1 cellular context compared by ENCODE assay signal in the genomic region with DNA sequence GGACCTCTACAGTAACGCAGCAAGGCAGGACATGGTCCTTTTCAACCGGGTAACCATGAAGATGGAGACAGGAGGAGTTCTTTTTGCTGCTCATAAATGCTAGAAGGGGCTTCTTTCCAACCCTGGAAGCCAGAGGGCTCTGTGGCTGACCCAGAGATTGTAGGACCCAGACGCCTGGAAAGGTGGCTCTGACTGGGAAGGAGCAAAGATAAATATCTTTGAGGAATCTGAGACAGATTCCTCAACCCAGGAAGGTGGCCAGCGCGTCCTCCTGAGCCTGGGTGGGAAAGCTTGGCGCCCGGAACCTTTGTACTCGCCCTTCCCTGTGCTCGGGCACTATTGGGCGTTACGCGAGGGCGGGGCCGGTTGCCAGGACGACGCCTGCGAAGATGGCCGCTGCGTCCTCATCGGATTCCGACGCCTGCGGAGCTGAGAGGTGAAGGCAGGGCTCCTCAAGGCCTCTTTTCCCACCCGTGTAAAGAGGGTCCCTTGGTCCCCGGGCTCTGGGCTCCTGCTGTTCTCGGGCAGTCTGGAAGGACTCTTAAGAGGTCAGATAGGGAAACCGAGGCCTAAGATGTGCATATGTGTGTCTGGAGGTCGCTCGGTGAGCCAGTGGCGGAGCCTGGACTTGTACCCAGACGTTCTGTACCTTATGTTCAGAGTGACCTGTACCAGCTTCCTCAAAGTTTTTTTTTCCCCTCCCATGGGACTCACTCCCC.
A peak's percentile ranks its signal among the peaks of the same experiment; 100 is the strongest.
TF ChIP-seq lines count a peak whose summit lies in the region.

BBS1 (plus strand) TSS at position 365 of the 719 bp plus-strand sequence; CDS start at position 390, 25 bp downstream.

TF ChIP-seq in HEK293, 187 proteins besides CTCF, POLR2A, EP300 and RAD21 (continued from another document):
- TF ChIP-seq ZNF518A (tag by site-specific recombination; conservative IDR thresholded peaks at IDR 0.05; ENCODE audit: low read depth): peak; percentile 68; the same call in 1 of the 2 replicates
- peak; percentile 67 for TF ChIP-seq ZXDB (tag by site-specific recombination; IDR thresholded peaks at IDR 0.05)
- TF ChIP-seq ZNF660 (tag by site-specific recombination; IDR thresholded peaks at IDR 0.05): peak; percentile 89
- TF ChIP-seq ZBTB17 (tag by site-specific recombination; IDR thresholded peaks at IDR 0.05): peak; percentile 61
- TF ChIP-seq KLF10 (tag by site-specific recombination; IDR thresholded peaks at IDR 0.05): peak; percentile 65; the same call in 1 of the 2 replicates
- TF ChIP-seq ZNF24 (tag by site-specific recombination; IDR thresholded peaks at IDR 0.05): 0 out of 2 replicates have a peak, but pooled peaks have one; percentile 54
- TF ChIP-seq, protein P1, sequence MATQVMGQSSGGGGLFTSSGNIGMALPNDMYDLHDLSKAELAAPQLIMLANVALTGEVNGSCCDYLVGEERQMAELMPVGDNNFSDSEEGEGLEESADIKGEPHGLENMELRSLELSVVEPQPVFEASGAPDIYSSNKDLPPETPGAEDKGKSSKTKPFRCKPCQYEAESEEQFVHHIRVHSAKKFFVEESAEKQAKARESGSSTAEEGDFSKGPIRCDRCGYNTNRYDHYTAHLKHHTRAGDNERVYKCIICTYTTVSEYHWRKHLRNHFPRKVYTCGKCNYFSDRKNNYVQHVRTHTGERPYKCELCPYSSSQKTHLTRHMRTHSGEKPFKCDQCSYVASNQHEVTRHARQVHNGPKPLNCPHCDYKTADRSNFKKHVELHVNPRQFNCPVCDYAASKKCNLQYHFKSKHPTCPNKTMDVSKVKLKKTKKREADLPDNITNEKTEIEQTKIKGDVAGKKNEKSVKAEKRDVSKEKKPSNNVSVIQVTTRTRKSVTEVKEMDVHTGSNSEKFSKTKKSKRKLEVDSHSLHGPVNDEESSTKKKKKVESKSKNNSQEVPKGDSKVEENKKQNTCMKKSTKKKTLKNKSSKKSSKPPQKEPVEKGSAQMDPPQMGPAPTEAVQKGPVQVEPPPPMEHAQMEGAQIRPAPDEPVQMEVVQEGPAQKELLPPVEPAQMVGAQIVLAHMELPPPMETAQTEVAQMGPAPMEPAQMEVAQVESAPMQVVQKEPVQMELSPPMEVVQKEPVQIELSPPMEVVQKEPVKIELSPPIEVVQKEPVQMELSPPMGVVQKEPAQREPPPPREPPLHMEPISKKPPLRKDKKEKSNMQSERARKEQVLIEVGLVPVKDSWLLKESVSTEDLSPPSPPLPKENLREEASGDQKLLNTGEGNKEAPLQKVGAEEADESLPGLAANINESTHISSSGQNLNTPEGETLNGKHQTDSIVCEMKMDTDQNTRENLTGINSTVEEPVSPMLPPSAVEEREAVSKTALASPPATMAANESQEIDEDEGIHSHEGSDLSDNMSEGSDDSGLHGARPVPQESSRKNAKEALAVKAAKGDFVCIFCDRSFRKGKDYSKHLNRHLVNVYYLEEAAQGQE (tag by site-specific recombination; IDR thresholded peaks at IDR 0.05): 0 out of 2 replicates have a peak, but pooled peaks have one; percentile 14
- no peak for TF ChIP-seq ZNF354C (tag by site-specific recombination; IDR thresholded peaks at IDR 0.05; ENCODE audit: borderline replicate concordance, low read depth)
- TF ChIP-seq ZNF513 (tag by site-specific recombination; IDR thresholded peaks at IDR 0.05): no peak
- peak; percentile 91 for TF ChIP-seq KLF7 (tag by site-specific recombination; IDR thresholded peaks at IDR 0.05; ENCODE audit: borderline replicate concordance)
- TF ChIP-seq ZBTB26 (tag by site-specific recombination; optimal IDR thresholded peaks at IDR 0.05): peak; percentile 30
- no peak for TF ChIP-seq GLIS1 (tag by site-specific recombination; IDR thresholded peaks at IDR 0.05)
- no peak for TF ChIP-seq ZNF830 (tag by site-specific recombination; IDR thresholded peaks at IDR 0.05; ENCODE audit: low read depth)
- TF ChIP-seq YY2 (tag by site-specific recombination; IDR thresholded peaks at IDR 0.05): peak; percentile 89
- no peak for TF ChIP-seq ZNF292 (tag by site-specific recombination; IDR thresholded peaks at IDR 0.05; ENCODE audit: borderline replicate concordance, low read depth)
- TF ChIP-seq ZNF174 (tag by site-specific recombination; IDR thresholded peaks at IDR 0.05): no peak
- TF ChIP-seq SP2 (tag by site-specific recombination; IDR thresholded peaks at IDR 0.05): peak; percentile 76
- TF ChIP-seq GFI1B (tag by site-specific recombination; IDR thresholded peaks at IDR 0.05): no peak
- TF ChIP-seq SP7 (tag by site-specific recombination; IDR thresholded peaks at IDR 0.05): peak; percentile 86
- TF ChIP-seq ZNF324 (tag by site-specific recombination; IDR thresholded peaks at IDR 0.05): peak; percentile 75; the same call in 1 of the 2 replicates
- TF ChIP-seq ZNF2 (tag by site-specific recombination; IDR thresholded peaks at IDR 0.05): 0 out of 2 replicates have a peak, but pooled peaks have one; percentile 61
- no peak for TF ChIP-seq AEBP2 (tag by site-specific recombination; IDR thresholded peaks at IDR 0.05; ENCODE audit: borderline replicate concordance)
- no peak for TF ChIP-seq ATF2 (tag by site-specific recombination; IDR thresholded peaks at IDR 0.05; ENCODE audit: low read depth)
- TF ChIP-seq ZNF658 (tag by site-specific recombination; IDR thresholded peaks at IDR 0.05): no peak
- peak; percentile 62 for TF ChIP-seq ZNF629 (tag by site-specific recombination; IDR thresholded peaks at IDR 0.05)
- peak; percentile 74 for TF ChIP-seq KLF1 (tag by site-specific recombination; IDR thresholded peaks at IDR 0.05)
- TF ChIP-seq ZNF843 (tag by site-specific recombination; IDR thresholded peaks at IDR 0.05): peak; percentile 19; the same call in 1 of the 2 replicates
- no peak for TF ChIP-seq ZNF624 (tag by site-specific recombination; IDR thresholded peaks at IDR 0.05)
- 0 out of 2 replicates have a peak, but pooled peaks have one; percentile 49 for TF ChIP-seq ZSCAN23 (tag by site-specific recombination; IDR thresholded peaks at IDR 0.05)
- TF ChIP-seq, protein P2, sequence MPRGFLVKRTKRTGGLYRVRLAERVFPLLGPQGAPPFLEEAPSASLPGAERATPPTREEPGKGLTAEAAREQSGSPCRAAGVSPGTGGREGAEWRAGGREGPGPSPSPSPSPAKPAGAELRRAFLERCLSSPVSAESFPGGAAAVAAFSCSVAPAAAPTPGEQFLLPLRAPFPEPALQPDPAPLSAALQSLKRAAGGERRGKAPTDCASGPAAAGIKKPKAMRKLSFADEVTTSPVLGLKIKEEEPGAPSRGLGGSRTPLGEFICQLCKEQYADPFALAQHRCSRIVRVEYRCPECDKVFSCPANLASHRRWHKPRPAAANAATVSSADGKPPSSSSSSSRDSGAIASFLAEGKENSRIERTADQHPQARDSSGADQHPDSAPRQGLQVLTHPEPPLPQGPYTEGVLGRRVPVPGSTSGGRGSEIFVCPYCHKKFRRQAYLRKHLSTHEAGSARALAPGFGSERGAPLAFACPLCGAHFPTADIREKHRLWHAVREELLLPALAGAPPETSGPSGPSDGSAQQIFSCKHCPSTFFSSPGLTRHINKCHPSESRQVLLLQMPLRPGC (tag by site-specific recombination; IDR thresholded peaks at IDR 0.05): 0 out of 2 replicates have a peak, but pooled peaks have one; percentile 52
- peak; percentile 27; the same call in 1 of the 2 replicates for TF ChIP-seq ZNF394 (tag by site-specific recombination; IDR thresholded peaks at IDR 0.05; ENCODE audit: borderline replicate concordance)
- peak; percentile 55; the same call in 1 of the 2 replicates for TF ChIP-seq ZNF561 (tag by site-specific recombination; IDR thresholded peaks at IDR 0.05; ENCODE audit: borderline replicate concordance)
- TF ChIP-seq TRIM28 (IDR thresholded peaks at IDR 0.05; ENCODE audit: borderline replicate concordance, low read length): no peak
- 0 out of 2 replicates have a peak, but pooled peaks have one; percentile 42 for TF ChIP-seq ZSCAN30 (tag by site-specific recombination; IDR thresholded peaks at IDR 0.05)
- no peak for TF ChIP-seq ZNF146 (tag by site-specific recombination; IDR thresholded peaks at IDR 0.05)
- no peak for TF ChIP-seq ZSCAN4 (tag by site-specific recombination; IDR thresholded peaks at IDR 0.05)
- TF ChIP-seq ZNF785 (tag by site-specific recombination; IDR thresholded peaks at IDR 0.05): no peak
- no peak for TF ChIP-seq ZNF585B (tag by site-specific recombination; IDR thresholded peaks at IDR 0.05)
TF ChIP-seq in HEK293: peak in this region for 42.
